In the genomic region with DNA sequence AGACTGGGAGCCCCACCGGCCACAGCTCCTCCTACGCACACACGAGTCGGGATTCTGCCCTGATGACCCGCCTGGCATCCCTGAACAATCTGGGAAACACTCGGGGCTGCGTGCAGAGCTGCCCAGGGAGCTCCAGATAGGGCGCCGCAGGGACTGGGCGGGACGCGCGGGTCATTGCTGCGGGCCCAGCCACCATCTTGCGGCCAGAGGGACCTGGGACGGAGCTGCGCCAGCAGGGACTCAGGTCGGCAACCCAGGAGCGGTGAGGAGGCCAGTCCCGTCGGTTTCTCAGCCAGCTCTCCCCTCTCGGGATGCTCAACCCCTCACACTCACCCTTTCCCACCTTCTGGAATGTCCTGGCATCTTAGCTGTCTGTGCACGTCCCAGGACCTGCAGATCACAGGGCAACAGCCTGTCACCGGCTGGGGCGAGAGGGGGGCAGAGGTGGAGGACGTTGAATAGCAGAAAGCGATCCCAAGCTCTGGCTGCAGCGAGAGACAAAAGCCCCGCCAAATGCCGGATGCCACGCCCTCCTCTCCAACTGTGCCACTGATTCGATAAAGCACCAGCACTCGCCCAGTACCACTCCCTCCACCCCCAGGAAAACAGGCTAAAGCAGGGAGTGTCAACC, we compare ENCODE assay signal across 8 cellular contexts. TPM values are rescaled to one million over a fixed set of nuclear protein-coding genes. Genes with fewer than 3 reads are reported as not detected.
DNase-seq lines count a peak whose midpoint lies in the region; ATAC-seq and TF ChIP-seq lines count a peak whose summit lies in the region.

No MANE protein-coding gene starts in this region.

- no peak overlapping the region for H2BK5ac ChIP-seq in mesenchymal stem cell (ENCODE audit: low read depth, low read length, poor library complexity, severe bottlenecking)

- no peaks in the 10 kb centered on the region for H3K9me3 Mint-ChIP-seq in chondrocyte (ENCODE audit: low read depth)

- H3K79me1 ChIP-seq in mesenchymal stem cell (replicated peaks; ENCODE audit: low read length, poor library complexity, severe bottlenecking): no peaks in the 10 kb centered on the region

- H3K18ac ChIP-seq in mesenchymal stem cell (ENCODE audit: low read depth in 1 of 2, low read length in 2 of 2): no peak overlapping the region

- no peak overlapping the region for H3K27ac Mint-ChIP-seq in chondrocyte (ENCODE audit: unreplicated experiment)

- no peaks in the 10 kb centered on the region for H3K36me3 ChIP-seq in mesenchymal stem cell (ENCODE audit: control insufficient read depth in 1 of 2, insufficient read depth in 2 of 2, low read depth in 1 of 2, low read length in 2 of 2)
- no peaks in the 10 kb centered on the region for H3K36me3 ChIP-seq in upper lobe of right lung

- H3K4me2 ChIP-seq in mesenchymal stem cell (ENCODE audit: low read length, poor library complexity, severe bottlenecking): peak overlapping the region; percentile 91

- H3K14ac ChIP-seq in mesenchymal stem cell (ENCODE audit: low read length in 2 of 2): no peak overlapping the region

- H3K27ac ChIP-seq in mesenchymal stem cell (ENCODE audit: low read length, poor library complexity, severe bottlenecking) (no peak overlapping the region), upper lobe of right lung (no peak overlapping the region)

- H3K4me3 ChIP-seq in mesenchymal stem cell (ENCODE audit: insufficient read depth in 1 of 2, low read depth in 1 of 2, low read length in 2 of 2) (peak overlapping the region; percentile 38 to 49), upper lobe of right lung (peak overlapping the region; percentile 34)

- no peaks in the 10 kb centered on the region for H3K27me3 ChIP-seq in mesenchymal stem cell (ENCODE audit: control insufficient read depth in 1 of 2, insufficient read depth in 1 of 2, low read length in 2 of 2)
- H3K27me3 ChIP-seq in upper lobe of right lung: peaks cover 8% of the 10 kb centered on the region

- H2BK120ac ChIP-seq in mesenchymal stem cell (ENCODE audit: low read depth, low read length): no peak overlapping the region

- no peak overlapping the region for H2BK15ac ChIP-seq in mesenchymal stem cell (ENCODE audit: low read depth, poor library complexity, severe bottlenecking)

- H3K23ac ChIP-seq in mesenchymal stem cell (ENCODE audit: low read length in 2 of 2): no peak overlapping the region

- TF ChIP-seq CTCF in chondrocyte (IDR thresholded peaks at IDR 0.05): no peak
- no peak for TF ChIP-seq CTCF in upper lobe of right lung (IDR thresholded peaks at IDR 0.05)

- peaks cover 1% of the 10 kb centered on the region for H3K36me3 Mint-ChIP-seq in chondrocyte (ENCODE audit: low read depth)

- H2AK5ac ChIP-seq in mesenchymal stem cell (ENCODE audit: low read length, severe bottlenecking): no peak overlapping the region

- H2BK12ac ChIP-seq in mesenchymal stem cell (ENCODE audit: low read length in 2 of 2): no peak overlapping the region

- H3K4me1 Mint-ChIP-seq in chondrocyte (ENCODE audit: low read depth): peaks cover 11% of the 10 kb centered on the region

- DNase-seq in EL (peak; percentile 74), NCI-H524 treated with DMSO at 0.1 percent for 48 hours (lab: John Stamatoyannopoulos, UW) (peak; percentile 11), chondrocyte (ENCODE audit: low spot score) (no peak), mesenchymal stem cell (peak; percentile 6), upper lobe of right lung (peak; percentile 69), LoVo (ENCODE audit: low spot score) (no peak), NCI-H1417 treated with DMSO at 0.1 percent for 48 hours (lab: John Stamatoyannopoulos, UW) (no peak)

- intact Hi-C loops in upper lobe of right lung (cut with DNase I): no loop called here

- peak overlapping the region; percentile 33 for H2AFZ ChIP-seq in mesenchymal stem cell (ENCODE audit: low read depth, low read length)

- no peak overlapping the region for H3K9ac ChIP-seq in mesenchymal stem cell (ENCODE audit: low read length)

- H3K4ac ChIP-seq in mesenchymal stem cell (ENCODE audit: low read depth in 1 of 2, low read length in 2 of 2): no peak overlapping the region

- H4K8ac ChIP-seq in mesenchymal stem cell (ENCODE audit: low read length): peak overlapping the region; percentile 13

- H4K91ac ChIP-seq in mesenchymal stem cell (ENCODE audit: low read length): no peak overlapping the region

- H3K27me3 Mint-ChIP-seq in chondrocyte (ENCODE audit: low read depth): no peaks in the 10 kb centered on the region

- WGBS in mesenchymal stem cell: 1% methylated on average over 29 of the region's 33 CpGs

- ATAC-seq in upper lobe of right lung (peak; percentile 91), HG03039 (IDR thresholded peaks at IDR 0.05; ENCODE audit: unreplicated experiment) (no peak)

- H3K4me1 ChIP-seq in mesenchymal stem cell (ENCODE audit: control insufficient read depth, insufficient read depth, low read depth, low read length): peaks cover 7% of the 10 kb centered on the region
- peaks cover 6% of the 10 kb centered on the region for H3K4me1 ChIP-seq in upper lobe of right lung

- peaks cover 10% of the 10 kb centered on the region for H3K9me3 ChIP-seq in mesenchymal stem cell (ENCODE audit: control insufficient read depth, low read length)
- no peaks in the 10 kb centered on the region for H3K9me3 ChIP-seq in upper lobe of right lung

- peak overlapping the region; percentile 75 for H3K4me3 Mint-ChIP-seq in chondrocyte (ENCODE audit: unreplicated experiment)

RNA-seq across cellular contexts. Expression of gene ZNF91, which starts 20.4 kb away (rescaled TPM):
- total RNA-seq in chondrocyte: 18.1 to 31.7 TPM (median 19.9 TPM) in 3 replicates
- polyA plus RNA-seq in mesenchymal stem cell (2013, experiment 1 of 2): 7.7 TPM
- polyA plus RNA-seq in mesenchymal stem cell (2013, experiment 2 of 2): 8.2 TPM
- total RNA-seq in upper lobe of right lung: 49.7 TPM

Comparison
In these comparisons a context has a peak if more than half of its experiments do, and no peak if none do; other contexts are left out.
1. DNase-seq: peak in EL (single experiment), NCI-H524 treated with DMSO at 0.1 percent for 48 hours (single experiment), mesenchymal stem cell (single experiment) and upper lobe of right lung (single experiment); none in chondrocyte (single experiment), LoVo (single experiment) and NCI-H1417 treated with DMSO at 0.1 percent for 48 hours (single experiment).